1 cellular context compared by ENCODE assay signal in the genomic region with DNA sequence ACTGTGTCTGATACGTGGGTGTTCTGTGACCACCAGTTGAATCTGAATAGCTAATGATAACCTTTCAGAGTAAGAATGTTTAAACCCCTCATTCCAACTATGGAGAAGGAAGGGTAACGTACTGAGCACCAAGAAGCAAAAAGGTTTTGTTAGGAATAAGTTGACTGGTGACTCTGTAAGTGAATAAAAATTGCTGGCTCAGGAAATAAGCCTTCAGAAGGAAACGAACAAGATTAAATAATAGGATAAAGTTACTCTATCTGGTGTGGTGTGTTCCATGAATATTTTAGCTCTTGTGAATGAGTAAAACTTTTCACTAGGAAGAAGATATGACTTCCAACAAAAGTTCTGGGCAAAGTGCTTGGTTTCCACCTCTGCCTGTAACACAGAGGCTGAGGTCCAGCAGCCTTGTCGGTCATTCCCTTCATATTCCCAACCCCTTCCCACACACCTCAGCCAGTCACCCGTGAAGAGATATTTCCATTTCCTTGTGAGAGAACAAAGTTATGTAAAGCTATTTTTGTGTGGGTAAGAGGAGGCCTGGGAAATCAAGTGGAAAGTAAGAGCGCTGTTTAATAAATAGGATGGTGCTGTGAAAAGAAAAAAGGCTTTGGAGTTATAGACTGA.
TF ChIP-seq lines count a peak whose summit lies in the region.

No MANE protein-coding gene starts in this region.

TF ChIP-seq in Ishikawa, 13 proteins besides CTCF, POLR2A, EP300 and RAD21 (continued from another document):
- TF ChIP-seq, protein P1, sequence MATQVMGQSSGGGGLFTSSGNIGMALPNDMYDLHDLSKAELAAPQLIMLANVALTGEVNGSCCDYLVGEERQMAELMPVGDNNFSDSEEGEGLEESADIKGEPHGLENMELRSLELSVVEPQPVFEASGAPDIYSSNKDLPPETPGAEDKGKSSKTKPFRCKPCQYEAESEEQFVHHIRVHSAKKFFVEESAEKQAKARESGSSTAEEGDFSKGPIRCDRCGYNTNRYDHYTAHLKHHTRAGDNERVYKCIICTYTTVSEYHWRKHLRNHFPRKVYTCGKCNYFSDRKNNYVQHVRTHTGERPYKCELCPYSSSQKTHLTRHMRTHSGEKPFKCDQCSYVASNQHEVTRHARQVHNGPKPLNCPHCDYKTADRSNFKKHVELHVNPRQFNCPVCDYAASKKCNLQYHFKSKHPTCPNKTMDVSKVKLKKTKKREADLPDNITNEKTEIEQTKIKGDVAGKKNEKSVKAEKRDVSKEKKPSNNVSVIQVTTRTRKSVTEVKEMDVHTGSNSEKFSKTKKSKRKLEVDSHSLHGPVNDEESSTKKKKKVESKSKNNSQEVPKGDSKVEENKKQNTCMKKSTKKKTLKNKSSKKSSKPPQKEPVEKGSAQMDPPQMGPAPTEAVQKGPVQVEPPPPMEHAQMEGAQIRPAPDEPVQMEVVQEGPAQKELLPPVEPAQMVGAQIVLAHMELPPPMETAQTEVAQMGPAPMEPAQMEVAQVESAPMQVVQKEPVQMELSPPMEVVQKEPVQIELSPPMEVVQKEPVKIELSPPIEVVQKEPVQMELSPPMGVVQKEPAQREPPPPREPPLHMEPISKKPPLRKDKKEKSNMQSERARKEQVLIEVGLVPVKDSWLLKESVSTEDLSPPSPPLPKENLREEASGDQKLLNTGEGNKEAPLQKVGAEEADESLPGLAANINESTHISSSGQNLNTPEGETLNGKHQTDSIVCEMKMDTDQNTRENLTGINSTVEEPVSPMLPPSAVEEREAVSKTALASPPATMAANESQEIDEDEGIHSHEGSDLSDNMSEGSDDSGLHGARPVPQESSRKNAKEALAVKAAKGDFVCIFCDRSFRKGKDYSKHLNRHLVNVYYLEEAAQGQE (IDR thresholded peaks at IDR 0.05; ENCODE audit: low read depth) = no peak
TF ChIP-seq in Ishikawa: peak in this region for 0.
